ENCODE assay signal across 11 cellular contexts in genomic region chr1:159055181-159055621, GRCh38. TPM values are rescaled to one million over a fixed set of nuclear protein-coding genes. Genes with fewer than 3 reads are reported as not detected.
DNase-seq lines count a peak whose midpoint lies in the region; ATAC-seq and TF ChIP-seq lines count a peak whose summit lies in the region.
"Had no signal": no experiment of that assay in that cellular context is flagged by ENCODE, and none has a peak within 500 bp of the region (broad histone marks: within the 10 kb centered on the region; RNA-seq: fewer than 3 reads in every experiment).

No MANE protein-coding gene starts in this region.

- peaks cover 51% of the 10 kb centered on the region for H3K4me1 Mint-ChIP-seq in CD14-positive monocyte
- peaks cover 36% of the 10 kb centered on the region for H3K4me1 Mint-ChIP-seq in T-helper 17 cell

- ATAC-seq in T-helper 17 cell (peak; percentile 59), foreskin keratinocyte (peak; percentile 30), HG03565 (IDR thresholded peaks at IDR 0.05; ENCODE audit: unreplicated experiment) (no peak), GM18502 (IDR thresholded peaks at IDR 0.05; ENCODE audit: poor library complexity, unreplicated experiment) (no peak)

- no peak overlapping the region for H3K27ac ChIP-seq in foreskin keratinocyte
- H3K27ac ChIP-seq: brain microvascular endothelial cell had no signal

- in situ Hi-C loops in KBM-7 (cut with MboI; ENCODE audit: low pct_unique_long_range_greater_than_20kb, low sequenced_read_pairs), result loop anchor here (25.0 kb wide), 1 partner anchor 543 kb away; no protein-coding TSS in a partner anchor

- H3K36me3 Mint-ChIP-seq in CD14-positive monocyte (peaks cover 72 to 81% of the 10 kb centered on the region in 2 donors), T-helper 17 cell (ENCODE audit: low read depth) (peaks cover 23% of the 10 kb centered on the region)

- DNase-seq in CD14-positive monocyte (ENCODE audit: low spot score) (no peak), KBM-7 (peak; percentile 42), T-helper 17 cell (no peak), foreskin keratinocyte (peak; percentile 52 to 69), NCI-H2227 treated with DMSO at 0.1 percent for 48 hours (lab: John Stamatoyannopoulos, UW) (no peak)
- no peak for DNase-seq in stimulated activated CD8-positive, alpha-beta memory T cell treated with anti-CD3 and anti-CD28 coated beads, Interleukin-4, amount 100 ng/mL, for 48 hours
- DNase-seq: brain microvascular endothelial cell, NCI-H187 treated with DMSO at 0.1 percent for 48 hours, RPMI8226 had no signal

- intact Hi-C loops in CD14-positive monocyte (cut with micrococcal nuclease), result loop anchor here in 1 of 2 donors (5.0 kb wide), 1 partner anchor 38 kb away; no protein-coding TSS in a partner anchor

- peaks cover 24% of the 10 kb centered on the region for H3K4me1 ChIP-seq in foreskin keratinocyte

- H3K4me3 Mint-ChIP-seq in CD14-positive monocyte (peak overlapping the region in 1 of 2 donors; percentile 46), T-helper 17 cell (peak overlapping the region; percentile 5)

- H3K27me3 Mint-ChIP-seq in CD14-positive monocyte (ENCODE audit: low read depth in 3 of 3), result no peaks in the 10 kb centered on the region
- no peaks in the 10 kb centered on the region for H3K27me3 Mint-ChIP-seq in T-helper 17 cell

- H3K27ac Mint-ChIP-seq in CD14-positive monocyte (peak overlapping the region; percentile 51 to 84 (median 69)), T-helper 17 cell (peak overlapping the region; percentile 77)

- TF ChIP-seq CTCF in CD14-positive monocyte (IDR thresholded peaks at IDR 0.05) (no peak), foreskin keratinocyte (conservative IDR thresholded peaks at IDR 0.05) (peak; percentile 25)

- H3K27me3 ChIP-seq in foreskin keratinocyte, result no peaks in the 10 kb centered on the region
- H3K27me3 ChIP-seq: brain microvascular endothelial cell had no signal

- H3K9me3 ChIP-seq in T-helper 17 cell (ENCODE audit: control insufficient read depth, low read length, poor library complexity, severe bottlenecking), result no peaks in the 10 kb centered on the region

- H3K9me3 Mint-ChIP-seq in CD14-positive monocyte, result peaks cover 0 to 2% (median 0%) of the 10 kb centered on the region in 7 donors

RNA-seq across cellular contexts. Expression of gene AIM2, which starts 21.4 kb away (rescaled TPM):
- polyA plus RNA-seq in CD14-positive monocyte (1 to 10 TPM; 9.0 to 9.8 TPM), foreskin keratinocyte (not detected in 2 replicates)
- total RNA-seq in T-helper 17 cell (1 to 10 TPM; 3.4 to 6.0 TPM), foreskin keratinocyte (not detected in 2 replicates)

RNA-seq across cellular contexts. Expression of gene IFI16, which starts 45.5 kb away (rescaled TPM):
- 10 to 100 TPM; 64.8 to 99.7 TPM for polyA plus RNA-seq in CD14-positive monocyte
- total RNA-seq in T-helper 17 cell, result 10 to 100 TPM; 68.0 to 82.8 TPM
- 97.6 and 100.0 TPM in 2 replicates for total RNA-seq in foreskin keratinocyte
- polyA plus RNA-seq in foreskin keratinocyte, result 112 and 114 TPM in 2 replicates

Comparison
In these comparisons a context has a peak if more than half of its experiments do, and no peak if none do; other contexts are left out.
1. DNase-seq: peak in KBM-7 (single experiment) and foreskin keratinocyte (2 of 2); none in CD14-positive monocyte (single experiment), T-helper 17 cell (0 of 3), stimulated activated CD8-positive, alpha-beta memory T cell treated with anti-CD3 and anti-CD28 coated beads, Interleukin-4, amount 100 ng/mL, for 48 hours (single experiment) and NCI-H2227 treated with DMSO at 0.1 percent for 48 hours (single experiment).
2. ATAC-seq: peak in T-helper 17 cell (single experiment) and foreskin keratinocyte (single experiment); none in HG03565 (single experiment) and GM18502 (single experiment).